ENCODE assay signal across 1 cellular context in genomic region chrX:48980341-48980740, GRCh38.
A peak's percentile ranks its signal among the peaks of the same experiment; 100 is the strongest.
TF ChIP-seq lines count a peak whose summit lies in the region.

No MANE protein-coding gene starts in this region.

TF ChIP-seq in K562, 482 proteins besides CTCF, POLR2A, EP300 and RAD21:
- TF ChIP-seq MEIS2 (IDR thresholded peaks at IDR 0.05; ENCODE audit: partially characterized antibody) (peak; percentile 48), SMAD4 (CRISPR knock-in tag; conservative IDR thresholded peaks at IDR 0.05) (peak; percentile 47; the same call in 1 of the 2 replicates), TBP (optimal IDR thresholded peaks at IDR 0.05; ENCODE audit: low read depth, low read length) (peak; percentile 66), TAL1 (IDR thresholded peaks at IDR 0.05) (peak; percentile 68; the same call in 1 of the 2 replicates), FOXK2 (conservative IDR thresholded peaks at IDR 0.05 in 1 of 2, IDR thresholded peaks at IDR 0.05 in 1 of 2; ENCODE audit: low read depth in 2 of 2) (peak in 1 of 2 experiments; percentile 44; a peak in 1 of 4 replicates), CBFA2T2 (conservative IDR thresholded peaks at IDR 0.05) (peak; percentile 59), MECOM (CRISPR knock-in tag; IDR thresholded peaks at IDR 0.05) (peak; percentile 90), KDM1A (IDR thresholded peaks at IDR 0.05) (peak; percentile 42 to 65; a peak in 3 of 4 replicates), E2F8 (IDR thresholded peaks at IDR 0.05; ENCODE audit: low read depth, partially characterized antibody) (peak; percentile 68), VEZF1 (CRISPR knock-in tag; IDR thresholded peaks at IDR 0.05) (peak; percentile 60), TCF3 (CRISPR knock-in tag; IDR thresholded peaks at IDR 0.05) (peak; percentile 74), SMARCA4 (IDR thresholded peaks at IDR 0.05) (peak; percentile 57; the same call in 1 of the 2 replicates), NCOR1 (IDR thresholded peaks at IDR 0.05) (peak; percentile 80), ARID1B (IDR thresholded peaks at IDR 0.05) (peak; percentile 85), DPF2 (IDR thresholded peaks at IDR 0.05) (peak; percentile 60), CBFA2T3 (IDR thresholded peaks at IDR 0.05) (peak; percentile 82)
